7 cellular contexts compared by ENCODE assay signal in the genomic region with DNA sequence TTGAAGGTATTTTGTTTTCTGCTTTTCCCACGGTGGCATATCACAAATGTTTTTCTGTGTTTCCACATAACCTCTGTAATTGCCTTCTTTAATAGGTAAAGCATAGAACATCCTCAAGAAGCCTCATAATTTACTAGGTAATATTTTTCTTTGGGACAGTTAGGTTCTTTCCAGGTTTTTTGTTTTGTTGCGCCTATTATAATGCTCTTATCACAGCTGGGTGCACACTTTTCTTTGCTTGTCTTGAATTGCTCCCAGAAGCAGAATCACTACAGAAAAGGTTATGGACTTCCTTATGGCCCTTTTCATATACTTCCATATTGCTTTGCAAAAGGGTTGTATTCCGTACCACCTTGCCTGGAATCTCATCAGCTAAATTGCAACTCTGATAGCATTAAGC.
"Had no signal": no experiment of that assay in that cellular context is flagged by ENCODE, and none has a peak within 500 bp of the region (broad histone marks: within the 10 kb centered on the region; RNA-seq: fewer than 3 reads in every experiment).

No MANE protein-coding gene starts in this region.

- H3K4me1 ChIP-seq: HAP-1 had no signal

- H3K9ac ChIP-seq: GM23248 had no signal

- H3K4me3 ChIP-seq: GM23248, HAP-1 had no signal

- H3K27ac ChIP-seq: GM23248, HL-60 had no signal

- H3K36me3 ChIP-seq: HAP-1 had no signal

- H2AFZ ChIP-seq: GM23248 had no signal

- ATAC-seq: HCT116, HepG2 had no signal

- DNase-seq: GM23248, GOT3, H7 had no signal

- H3K9me3 ChIP-seq: HAP-1 had no signal
